ENCODE assay signal across 3 cellular contexts in the genomic region with DNA sequence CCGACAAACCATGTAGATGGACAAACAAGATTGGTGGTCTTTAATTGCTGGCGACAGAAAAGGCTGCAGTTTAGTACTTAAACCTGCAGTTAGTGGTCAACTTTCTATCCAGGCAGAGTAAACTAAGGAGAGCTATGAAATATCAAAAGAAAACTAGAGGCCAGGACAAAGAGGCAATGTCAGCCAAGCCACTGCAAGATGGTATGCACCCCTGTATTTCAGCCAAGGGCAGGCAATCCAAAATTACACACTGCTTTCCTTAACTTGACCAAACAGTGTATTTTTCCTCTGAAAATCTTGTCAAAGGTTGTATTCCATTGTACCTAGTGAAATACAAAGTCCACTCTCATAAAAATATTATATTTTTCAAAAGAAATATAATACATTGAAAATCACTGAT.
TF ChIP-seq lines count a peak whose summit lies in the region.

No MANE protein-coding gene starts in this region.

TF ChIP-seq in HepG2, 621 proteins besides CTCF, POLR2A, EP300 and RAD21:
- TF ChIP-seq IKZF5 (CRISPR knock-in tag; IDR thresholded peaks at IDR 0.05) (no peak), MTF1 (CRISPR knock-in tag; IDR thresholded peaks at IDR 0.05) (no peak), LCORL (IDR thresholded peaks at IDR 0.05) (no peak), LCORL (CRISPR knock-in tag; IDR thresholded peaks at IDR 0.05) (no peak), PCBP1 (IDR thresholded peaks at IDR 0.05; ENCODE audit: borderline replicate concordance, low read depth, low read length) (no peak), ATF5 (CRISPR knock-in tag; IDR thresholded peaks at IDR 0.05; ENCODE audit: low read depth) (no peak), DRAP1 (CRISPR knock-in tag; IDR thresholded peaks at IDR 0.05) (no peak), ZNF138 (CRISPR knock-in tag; IDR thresholded peaks at IDR 0.05; ENCODE audit: low read depth) (no peak), ZNF547 (CRISPR knock-in tag; IDR thresholded peaks at IDR 0.05) (no peak), E2F1 (CRISPR knock-in tag; IDR thresholded peaks at IDR 0.05) (no peak), ZFY (CRISPR knock-in tag; IDR thresholded peaks at IDR 0.05) (no peak)

TF ChIP-seq in endothelial cell of umbilical vein, 7 proteins besides CTCF, POLR2A, EP300 and RAD21:
- TF ChIP-seq MYC (IDR thresholded peaks at IDR 0.05; ENCODE audit: low read depth, low read length) (no peak), POLR2AphosphoS5 (IDR thresholded peaks at IDR 0.05; ENCODE audit: insufficient read depth, low read depth, low read length) (no peak), EZH2 (IDR thresholded peaks at IDR 0.05; ENCODE audit: borderline replicate concordance, low read depth, low read length, severe bottlenecking) (no peak), FOS (IDR thresholded peaks at IDR 0.05; ENCODE audit: borderline replicate concordance, insufficient read depth, low read length) (no peak), JUN (IDR thresholded peaks at IDR 0.05; ENCODE audit: borderline replicate concordance, insufficient read depth, insufficient read length, low read depth) (no peak), GATA2 (IDR thresholded peaks at IDR 0.05; ENCODE audit: insufficient read depth, insufficient read length, low read depth, low read length) (no peak)
- TF ChIP-seq, protein P1, sequence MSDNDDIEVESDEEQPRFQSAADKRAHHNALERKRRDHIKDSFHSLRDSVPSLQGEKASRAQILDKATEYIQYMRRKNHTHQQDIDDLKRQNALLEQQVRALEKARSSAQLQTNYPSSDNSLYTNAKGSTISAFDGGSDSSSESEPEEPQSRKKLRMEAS (IDR thresholded peaks at IDR 0.05; ENCODE audit: insufficient read depth, insufficient read length): no peak
TF ChIP-seq in endothelial cell of umbilical vein: peak in this region for 0.

TF ChIP-seq in HEK293T, 16 proteins besides CTCF, POLR2A, EP300 and RAD21:
- TF ChIP-seq FOXA1 (IDR thresholded peaks at IDR 0.05) (no peak), SP1 (IDR thresholded peaks at IDR 0.05) (no peak), LEF1 (IDR thresholded peaks at IDR 0.05; ENCODE audit: borderline replicate concordance) (no peak), HDGF (IDR thresholded peaks at IDR 0.05; ENCODE audit: borderline replicate concordance) (no peak), FOXK2 (IDR thresholded peaks at IDR 0.05) (no peak), CTBP1 (IDR thresholded peaks at IDR 0.05; ENCODE audit: borderline replicate concordance) (no peak), ZNF384 (IDR thresholded peaks at IDR 0.05) (no peak), PKNOX1 (IDR thresholded peaks at IDR 0.05) (no peak), TARDBP (IDR thresholded peaks at IDR 0.05) (no peak), SUZ12 (IDR thresholded peaks at IDR 0.05) (no peak), NFRKB (IDR thresholded peaks at IDR 0.05) (no peak)
